ENCODE assay signal across 6 cellular contexts in the genomic region with DNA sequence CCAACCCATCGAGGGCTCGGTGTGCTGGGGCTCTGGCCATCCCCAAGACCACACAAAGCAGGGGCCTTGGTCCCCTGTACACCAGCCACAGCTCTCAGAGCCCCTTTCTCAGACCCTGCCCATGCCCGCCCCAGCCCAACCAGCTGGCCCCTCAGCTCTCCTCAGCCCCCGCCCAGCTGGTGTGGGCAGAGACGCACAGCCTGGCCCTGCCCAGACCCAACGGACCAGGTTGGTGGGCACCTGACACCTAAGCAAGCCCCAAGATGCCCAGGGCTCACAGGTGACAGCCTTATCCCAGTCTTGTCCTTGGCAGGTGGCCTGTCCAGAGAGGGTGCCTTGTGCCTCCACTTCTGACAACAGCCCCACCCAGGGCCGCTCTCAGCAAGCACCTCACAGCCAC.
"Had no signal": no experiment of that assay in that cellular context is flagged by ENCODE, and none has a peak within 500 bp of the region (broad histone marks: within the 10 kb centered on the region; RNA-seq: fewer than 3 reads in every experiment).

No MANE protein-coding gene starts in this region.

- ATAC-seq: GM23338, K562 had no signal

- H3K9me3 Mint-ChIP-seq: GM23338, H9 had no signal

- H3K4me3 Mint-ChIP-seq: GM23338, H9 had no signal

- H2AFZ ChIP-seq: GM23338 had no signal

- H3K4me2 ChIP-seq: GM23338 had no signal

- DNase-seq: H9, HCEC 1CT, IMR-90, KG1 had no signal

- H3K4me3 ChIP-seq: GM23338, K562 had no signal

- H3K27ac Mint-ChIP-seq: GM23338, H9 had no signal
